24 cellular contexts compared by ENCODE assay signal in the genomic region with DNA sequence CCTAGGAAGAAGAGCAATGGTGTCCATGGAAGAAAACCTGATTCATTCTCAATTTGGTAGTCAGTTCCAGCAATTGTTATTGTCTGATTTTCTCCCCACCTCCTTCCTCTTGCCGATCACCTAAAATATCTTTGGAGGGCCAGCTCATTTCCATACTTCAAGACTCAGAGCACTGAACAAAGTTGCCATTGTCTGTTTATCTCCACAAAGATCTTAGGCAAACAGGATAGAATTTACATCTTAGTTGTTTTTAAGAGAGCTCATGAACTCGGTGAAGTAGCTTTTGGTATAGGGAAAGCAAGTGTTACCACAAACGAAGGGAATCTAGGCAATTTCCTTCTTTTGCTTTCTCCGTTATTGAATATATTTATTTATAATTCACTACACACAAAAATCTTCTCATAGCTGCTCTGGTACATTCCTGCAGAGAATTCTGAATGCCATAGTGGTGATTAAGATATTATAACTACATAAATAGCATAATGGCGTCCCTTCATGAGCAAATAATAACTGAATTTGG. TPM values are rescaled to one million over a fixed set of nuclear protein-coding genes. Genes with fewer than 3 reads are reported as not detected.
"Had no signal": no experiment of that assay in that cellular context is flagged by ENCODE, and none has a peak within 500 bp of the region (broad histone marks: within the 10 kb centered on the region; RNA-seq: fewer than 3 reads in every experiment).

No MANE protein-coding gene starts in this region.

- ATAC-seq: gastroesophageal sphincter, heart right ventricle, natural killer cell, right cardiac atrium had no signal

- DNase-seq: activated CD4-positive, alpha-beta memory T cell treated with anti-CD3 and anti-CD28 coated beads for 36 hours; activated gamma-delta T cell treated with Interleukin-2 at 50 U/mL for 16 hours; activated naive CD8-positive, alpha-beta T cell treated with anti-CD3 and anti-CD28 coated beads for 36 hours; activated T-cell treated with anti-CD3 and anti-CD28 coated beads, Interleukin-2, amount 50 U/mL, for 48 hours; amygdala; brain microvascular endothelial cell; erythroblast; heart right ventricle; islet precursor cell; natural killer cell; nucleus accumbens; right cardiac atrium; small intestine; stimulated activated CD4-positive, alpha-beta T cell treated with anti-CD3 and anti-CD28 coated beads, Interleukin-4, amount 100 ng/mL, for 4 hours; stimulated activated CD8-positive, alpha-beta memory T cell treated with anti-CD3 and anti-CD28 coated beads, Interleukin-4, amount 100 ng/mL, for 48 hours; stimulated activated naive CD4-positive, alpha-beta T cell treated with Interleukin-2 at 50 U/mL for 16 hours; substantia nigra; T-helper 1 cell; T1000 had no signal

- H3K4me3 ChIP-seq: gastroesophageal sphincter, heart right ventricle, lung had no signal

- H3K4me1 ChIP-seq: gastroesophageal sphincter, heart right ventricle had no signal

- H3K27ac ChIP-seq: brain microvascular endothelial cell, gastroesophageal sphincter, heart right ventricle, VCaP had no signal

- H3K4me3 Mint-ChIP-seq: activated CD4-positive, alpha-beta memory T cell treated with anti-CD3 and anti-CD28 coated beads for 36 hours; activated naive CD8-positive, alpha-beta T cell treated with anti-CD3 and anti-CD28 coated beads for 36 hours; natural killer cell had no signal

- H3K27me3 Mint-ChIP-seq: activated CD4-positive, alpha-beta memory T cell treated with anti-CD3 and anti-CD28 coated beads for 36 hours; activated naive CD8-positive, alpha-beta T cell treated with anti-CD3 and anti-CD28 coated beads for 36 hours; progenitor cell of endocrine pancreas had no signal

- H3K36me3 Mint-ChIP-seq: activated naive CD8-positive, alpha-beta T cell treated with anti-CD3 and anti-CD28 coated beads for 36 hours; natural killer cell had no signal

- H3K27ac Mint-ChIP-seq: activated CD4-positive, alpha-beta memory T cell treated with anti-CD3 and anti-CD28 coated beads for 36 hours; activated naive CD8-positive, alpha-beta T cell treated with anti-CD3 and anti-CD28 coated beads for 36 hours; natural killer cell; progenitor cell of endocrine pancreas had no signal

- H3K27me3 ChIP-seq: brain microvascular endothelial cell, gastroesophageal sphincter, heart right ventricle had no signal

- H3K36me3 ChIP-seq: brain microvascular endothelial cell, gastroesophageal sphincter, heart right ventricle had no signal

- H3K9me3 ChIP-seq: gastroesophageal sphincter, heart right ventricle had no signal

- H3K4me1 Mint-ChIP-seq: activated naive CD8-positive, alpha-beta T cell treated with anti-CD3 and anti-CD28 coated beads for 36 hours; natural killer cell had no signal

RNA-seq across cellular contexts. Expression of a gene that starts 41.5 kb away (rescaled TPM):
- total RNA-seq: activated CD4-positive, alpha-beta memory T cell treated with anti-CD3 and anti-CD28 coated beads for 36 hours; activated naive CD8-positive, alpha-beta T cell treated with anti-CD3 and anti-CD28 coated beads for 36 hours; dermis microvascular lymphatic vessel endothelial cell; natural killer cell had no signal
